In genomic region chr3:30625541-30626438, GRCh38 we compare ENCODE assay signal across 11 cellular contexts. TPM values are rescaled to one million over a fixed set of nuclear protein-coding genes. Genes with fewer than 3 reads are reported as not detected.
DNase-seq lines count a peak whose midpoint lies in the region; ATAC-seq, FAIRE-seq and TF ChIP-seq lines count a peak whose summit lies in the region.
"Had no signal": no experiment of that assay in that cellular context is flagged by ENCODE, and none has a peak within 500 bp of the region (broad histone marks: within the 10 kb centered on the region; RNA-seq: fewer than 3 reads in every experiment).

No MANE protein-coding gene starts in this region.

- intact Hi-C loops in kidney (cut with DNase I): no loop called here
- intact Hi-C loops in posterior cingulate gyrus (cut with DNase I): no loop called here

- no peaks in the 10 kb centered on the region for H3K27me3 ChIP-seq in stomach smooth muscle (ENCODE audit: control insufficient read depth in 1 of 2, insufficient read depth in 2 of 2, low read length in 2 of 2)

- H3K27ac ChIP-seq in kidney (ENCODE audit: low read depth in 2 of 2, low read length in 2 of 2) (peak overlapping the region; percentile 77 to 85), stomach smooth muscle (ENCODE audit: low read length) (peak overlapping the region; percentile 37)
- H3K27ac ChIP-seq: 22Rv1 had no signal

- H3K9ac ChIP-seq in kidney (ENCODE audit: low read length in 2 of 2): no peak overlapping the region
- H3K9ac ChIP-seq in stomach smooth muscle (ENCODE audit: low read length in 2 of 2): no peak overlapping the region

- H3K36me3 ChIP-seq in kidney (ENCODE audit: control insufficient read depth in 1 of 2, insufficient read depth in 2 of 2, low read length in 2 of 2): no peaks in the 10 kb centered on the region
- H3K36me3 ChIP-seq in stomach smooth muscle (ENCODE audit: control insufficient read depth in 2 of 2, insufficient read depth in 2 of 2, low read length in 2 of 2): peaks cover 0 to 3% of the 10 kb centered on the region in 2 donors

- FAIRE-seq in kidney (lab: Jason Lieb, UNC): no peak

- ATAC-seq in GM21526 (IDR thresholded peaks at IDR 0.05; ENCODE audit: low FRiP score, unreplicated experiment) (no peak), GM21737 (IDR thresholded peaks at IDR 0.05; ENCODE audit: unreplicated experiment) (no peak)

- no peaks in the 10 kb centered on the region for H3K9me3 Mint-ChIP-seq in T-helper 1 cell treated with Interleukin-12 subunit alpha and Interleukin-12 subunit beta and Interleukin-4 antibody, amounts not matched to agents 30 μg/mL and 1 μg/mL, for 36 hours

- peaks cover 50% of the 10 kb centered on the region for H3K36me3 Mint-ChIP-seq in T-helper 1 cell treated with Interleukin-12 subunit alpha and Interleukin-12 subunit beta and Interleukin-4 antibody, amounts not matched to agents 30 μg/mL and 1 μg/mL, for 36 hours (ENCODE audit: low read depth)

- no peak for DNase-seq in T-helper 1 cell
- peak; percentile 38 for DNase-seq in astrocyte of the hippocampus (ENCODE audit: low read depth, low spot score)
- no peak for DNase-seq in kidney
- no peak for DNase-seq in posterior cingulate gyrus
- DNase-seq: activated CD8-positive, alpha-beta memory T cell treated with anti-CD3 and anti-CD28 coated beads, Interleukin-2, amount 50 U/mL, for 48 hours had no signal

- H3K27me3 Mint-ChIP-seq in T-helper 1 cell treated with Interleukin-12 subunit alpha and Interleukin-12 subunit beta and Interleukin-4 antibody, amounts not matched to agents 30 μg/mL and 1 μg/mL, for 36 hours (ENCODE audit: low read depth): no peaks in the 10 kb centered on the region

- H3K4me3 ChIP-seq in kidney (ENCODE audit: low read length in 2 of 2) (no peak overlapping the region), stomach smooth muscle (ENCODE audit: low read length in 2 of 2) (no peak overlapping the region)

- no peaks in the 10 kb centered on the region for H3K9me3 ChIP-seq in kidney (ENCODE audit: control insufficient read depth in 1 of 2, low read length in 2 of 2)
- no peaks in the 10 kb centered on the region for H3K9me3 ChIP-seq in stomach smooth muscle (ENCODE audit: control insufficient read depth in 2 of 2, low read length in 2 of 2)

- H3K4me1 ChIP-seq in kidney (ENCODE audit: control insufficient read depth in 1 of 2, insufficient read depth in 1 of 2, low read depth in 1 of 2, low read length in 2 of 2) (peaks cover 27 to 40% of the 10 kb centered on the region in 2 donors), stomach smooth muscle (ENCODE audit: control insufficient read depth, insufficient read depth, low read length) (peaks cover 10% of the 10 kb centered on the region)

- H3K27ac Mint-ChIP-seq in T-helper 1 cell treated with Interleukin-12 subunit alpha and Interleukin-12 subunit beta and Interleukin-4 antibody, amounts not matched to agents 30 μg/mL and 1 μg/mL, for 36 hours: peak overlapping the region; percentile 75

- peaks cover 70% of the 10 kb centered on the region for H3K4me1 Mint-ChIP-seq in T-helper 1 cell treated with Interleukin-12 subunit alpha and Interleukin-12 subunit beta and Interleukin-4 antibody, amounts not matched to agents 30 μg/mL and 1 μg/mL, for 36 hours (ENCODE audit: low read depth)

- TF ChIP-seq CTCF in kidney (IDR thresholded peaks at IDR 0.05; ENCODE audit: borderline replicate concordance, extremely low read depth, insufficient read depth): no peak

- H3K4me3 Mint-ChIP-seq in T-helper 1 cell treated with Interleukin-12 subunit alpha and Interleukin-12 subunit beta and Interleukin-4 antibody, amounts not matched to agents 30 μg/mL and 1 μg/mL, for 36 hours: no peak overlapping the region

RNA-seq across cellular contexts. Expression of gene TGFBR2, which starts 19.4 kb away (rescaled TPM):
- total RNA-seq in kidney: 243 TPM
- polyA plus RNA-seq in kidney (ENCODE audit: insufficient read depth, low read depth, low replicate concordance): 81.8 TPM
- polyA plus RNA-seq: neural cell had no signal
